8 cellular contexts compared by ENCODE assay signal in genomic region chr1:181135462-181135781, GRCh38. TPM values are rescaled to one million over a fixed set of nuclear protein-coding genes. Genes with fewer than 3 reads are reported as not detected.
DNase-seq lines count a peak whose midpoint lies in the region; ATAC-seq and TF ChIP-seq lines count a peak whose summit lies in the region.

No MANE protein-coding gene starts in this region.

- POLR2A ChIA-PET in GM10248 (lab: Yijun Ruan, JAX), result interaction anchor here (0.8 to 2.0 kb wide), 6 partner anchors 18 to 46 kb away, joined by 3 to 18 read pairs (median 4); no protein-coding TSS in a partner anchor

- H3K9me3 Mint-ChIP-seq in effector memory CD8-positive, alpha-beta T cell, result no peaks in the 10 kb centered on the region
- H3K9me3 Mint-ChIP-seq in osteocyte (ENCODE audit: unreplicated experiment), result no peaks in the 10 kb centered on the region

- peaks cover under 1% of the 10 kb centered on the region for H3K36me3 Mint-ChIP-seq in effector memory CD8-positive, alpha-beta T cell (ENCODE audit: insufficient read depth)
- no peaks in the 10 kb centered on the region for H3K36me3 Mint-ChIP-seq in osteocyte (ENCODE audit: unreplicated experiment)

- peak overlapping the region; percentile 1; the same call in 1 of the 2 replicates for H3K27ac ChIP-seq in 22Rv1
- peak overlapping the region; percentile 93 for H3K27ac ChIP-seq in RWPE2 (ENCODE audit: poor library complexity, severe bottlenecking)

- H3K36me3 ChIP-seq in RWPE2 (ENCODE audit: low read depth), result no peaks in the 10 kb centered on the region

- peak overlapping the region; percentile 59 to 67 for H3K4me3 Mint-ChIP-seq in effector memory CD8-positive, alpha-beta T cell
- no peak overlapping the region for H3K4me3 Mint-ChIP-seq in osteocyte (ENCODE audit: unreplicated experiment)

- peaks cover 31 to 32% of the 10 kb centered on the region in 2 donors for H3K4me1 Mint-ChIP-seq in effector memory CD8-positive, alpha-beta T cell (ENCODE audit: low read depth in 2 of 2)
- peaks cover 59% of the 10 kb centered on the region for H3K4me1 Mint-ChIP-seq in osteocyte (ENCODE audit: unreplicated experiment)

- H3K9me3 ChIP-seq in RWPE2 (ENCODE audit: severe bottlenecking), result no peaks in the 10 kb centered on the region

- TF ChIP-seq CTCF in 22Rv1 (IDR thresholded peaks at IDR 0.05) (no peak), GM10248 (IDR thresholded peaks at IDR 0.05; ENCODE audit: control extremely low read depth, extremely low read depth, low read depth, missing control alignments) (peak; percentile 30), RWPE2 (IDR thresholded peaks at IDR 0.05; ENCODE audit: poor library complexity, severe bottlenecking) (peak; percentile 28), osteocyte (IDR thresholded peaks at IDR 0.05) (peak; percentile 46)

- CTCF ChIA-PET in GM10248 (lab: Yijun Ruan, JAX), result interaction anchor here (0.8 to 16.0 kb wide), 14 partner anchors 7 to 254 kb away, joined by 3 to 300 read pairs (median 8); partner anchors contain the start of gene MR1

- H3K27ac Mint-ChIP-seq in effector memory CD8-positive, alpha-beta T cell, result peak overlapping the region; percentile 76 to 91
- H3K27ac Mint-ChIP-seq in osteocyte (ENCODE audit: unreplicated experiment), result peak overlapping the region; percentile 100

- no peaks in the 10 kb centered on the region for H3K27me3 ChIP-seq in RWPE2 (ENCODE audit: insufficient read depth, poor library complexity, severe bottlenecking)

- H3K4me1 ChIP-seq in RWPE2 (ENCODE audit: insufficient read depth, poor library complexity, severe bottlenecking), result peaks cover 43% of the 10 kb centered on the region

- DNase-seq in GM10248 (ENCODE audit: extremely low spot score) (no peak), RWPE2 (ENCODE audit: low spot score) (no peak), osteocyte (ENCODE audit: extremely low spot score, unreplicated experiment) (no peak), pons (ENCODE audit: low spot score) (no peak)
- no peak for DNase-seq in effector memory CD8-positive, alpha-beta T cell

- ATAC-seq in RWPE2 (ENCODE audit: low read depth), result no peak
- peak; percentile 45 for ATAC-seq in effector memory CD8-positive, alpha-beta T cell (replicated peaks)
- ATAC-seq in HG02885 (IDR thresholded peaks at IDR 0.05; ENCODE audit: poor library complexity, unreplicated experiment), result no peak
- ATAC-seq in GM21723 (IDR thresholded peaks at IDR 0.05; ENCODE audit: unreplicated experiment), result no peak

- no peaks in the 10 kb centered on the region for H3K27me3 Mint-ChIP-seq in effector memory CD8-positive, alpha-beta T cell
- no peaks in the 10 kb centered on the region for H3K27me3 Mint-ChIP-seq in osteocyte (ENCODE audit: unreplicated experiment)

- H3K4me3 ChIP-seq in RWPE2 (ENCODE audit: severe bottlenecking), result no peak overlapping the region

RNA-seq across cellular contexts. Expression of gene IER5, which starts 46.9 kb away (rescaled TPM):
- total RNA-seq in osteocyte, result 29.8 and 32.2 TPM in 2 replicates
